25 cellular contexts compared by ENCODE assay signal in the genomic region with DNA sequence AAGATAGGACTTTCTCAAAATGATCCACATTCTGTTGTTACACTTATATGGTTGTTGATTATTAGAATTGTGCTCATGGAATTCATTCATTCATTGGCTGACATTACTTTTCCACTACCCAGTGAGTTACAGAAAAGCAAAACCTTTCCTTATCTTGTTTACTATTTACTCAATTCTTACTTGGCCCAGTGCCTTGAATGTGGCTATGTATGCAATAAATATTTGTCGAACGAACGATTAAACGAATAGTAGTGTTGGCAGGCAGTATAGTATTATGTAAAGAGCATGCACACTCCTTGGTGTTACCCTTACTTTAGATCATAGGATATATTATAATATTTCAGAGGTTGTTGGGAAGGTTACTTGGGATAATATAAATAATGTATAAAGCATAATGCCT.
"Had no signal": no experiment of that assay in that cellular context is flagged by ENCODE, and none has a peak within 500 bp of the region (broad histone marks: within the 10 kb centered on the region; RNA-seq: fewer than 3 reads in every experiment).

No MANE protein-coding gene starts in this region.

- H3K27ac Mint-ChIP-seq: activated naive CD4-positive, alpha-beta T cell treated with anti-CD3 and anti-CD28 coated beads for 36 hours; activated naive CD8-positive, alpha-beta T cell treated with anti-CD3 and anti-CD28 coated beads, Interleukin-2, amount 10 ng/mL, durations not matched to agents 7 days and 5 days had no signal

- DNase-seq: activated CD4-positive, alpha-beta T cell treated with anti-CD3 and anti-CD28 coated beads for 48 hours; activated CD4-positive, alpha-beta T cell treated with anti-CD3 and anti-CD28 coated beads, Interleukin-2, amount 50 U/mL, for 4 hours; activated CD4-positive, CD25-positive, alpha-beta regulatory T cell treated with anti-CD3 and anti-CD28 coated beads, Interleukin-2, amount 50 U/mL, for 72 hours; activated CD8-positive, alpha-beta memory T cell treated with anti-CD3 and anti-CD28 coated beads for 24 hours; activated effector memory CD4-positive, alpha-beta T cell treated with anti-CD3 and anti-CD28 coated beads, Interleukin-2, amount 50 U/mL, for 16 hours; activated naive CD4-positive, alpha-beta T cell treated with anti-CD3 and anti-CD28 coated beads for 36 hours; activated naive CD8-positive, alpha-beta T cell treated with anti-CD3 and anti-CD28 coated beads, Interleukin-2, amount 10 ng/mL, durations not matched to agents 7 days and 5 days; activated T-cell treated with anti-CD3 and anti-CD28 coated beads, Interleukin-2, amount 50 U/mL, for 4 hours; adrenal gland; aorta; caudate nucleus; IMR-90; Kasumi-1; KBM-7; NCI-H1048; NCI-H2171; NCI-H2227 treated with DMSO at 0.1 percent for 48 hours; NCI-H446 treated with DMSO at 0.1 percent for 48 hours; NCI-H526; PC-9; SIG-M5; T-cell; T-helper 2 cell; T1000 had no signal

- H3K4me3 ChIP-seq: adrenal gland, breast epithelium, PC-9 had no signal

- H3K4me3 Mint-ChIP-seq: activated naive CD4-positive, alpha-beta T cell treated with anti-CD3 and anti-CD28 coated beads for 36 hours; activated naive CD8-positive, alpha-beta T cell treated with anti-CD3 and anti-CD28 coated beads, Interleukin-2, amount 10 ng/mL, durations not matched to agents 7 days and 5 days; activated T-cell treated with anti-CD3 and anti-CD28 coated beads, Interleukin-2, amount 50 U/mL, for 4 hours; T-cell had no signal

- H3K27ac ChIP-seq: adrenal gland, breast epithelium, PC-9 had no signal

- H3K9me3 Mint-ChIP-seq: activated T-cell treated with anti-CD3 and anti-CD28 coated beads, Interleukin-2, amount 50 U/mL, for 4 hours; T-cell had no signal

- H3K27me3 Mint-ChIP-seq: activated naive CD8-positive, alpha-beta T cell treated with anti-CD3 and anti-CD28 coated beads, Interleukin-2, amount 10 ng/mL, durations not matched to agents 7 days and 5 days; T-cell had no signal

- H3K4me1 ChIP-seq: breast epithelium had no signal

- ATAC-seq: activated T-cell treated with anti-CD3 and anti-CD28 coated beads, Interleukin-2, amount 50 U/mL, for 4 hours; T-cell had no signal

- H3K36me3 ChIP-seq: breast epithelium had no signal

- H3K27me3 ChIP-seq: adrenal gland, breast epithelium had no signal

- H3K9me3 ChIP-seq: adrenal gland, breast epithelium had no signal
